ENCODE assay signal across 35 cellular contexts in genomic region chr13:92313382-92313781, GRCh38.
"Had no signal": no experiment of that assay in that cellular context is flagged by ENCODE, and none has a peak within 500 bp of the region (broad histone marks: within the 10 kb centered on the region; RNA-seq: fewer than 3 reads in every experiment).

No MANE protein-coding gene starts in this region.

- ATAC-seq: activated T-cell treated with anti-CD3 and anti-CD28 coated beads, Interleukin-2, amount 50 U/mL, for 72 hours; activated T-helper 17 cell treated with anti-CD3 and anti-CD28 coated beads, Interleukin-2, amount 50 U/mL, for 72 hours; PC-3; Right ventricle myocardium inferior had no signal

- FAIRE-seq: bronchial epithelial cell had no signal

- H3K36me3 ChIP-seq: adrenal gland, Peyer's patch had no signal

- H3K27ac ChIP-seq: adrenal gland, Peyer's patch, RWPE1, VCaP had no signal

- H3K9me3 ChIP-seq: adrenal gland, Peyer's patch had no signal

- H3K4me1 ChIP-seq: adrenal gland, Peyer's patch had no signal

- H3K27me3 ChIP-seq: adrenal gland, Peyer's patch had no signal

- H3K4me3 ChIP-seq: adrenal gland, Peyer's patch had no signal

- DNase-seq: activated B cell treated with CpG ODN at 0.5 μM for 24 hours; activated CD4-positive, alpha-beta memory T cell treated with anti-CD3 and anti-CD28 coated beads for 36 hours; activated CD4-positive, alpha-beta T cell treated with anti-CD3 and anti-CD28 coated beads for 4 hours; activated CD4-positive, alpha-beta T cell treated with anti-CD3 and anti-CD28 coated beads, Interleukin-2, amount 50 U/mL, for 1 hour; activated CD4-positive, CD25-positive, alpha-beta regulatory T cell treated with anti-CD3 and anti-CD28 coated beads, Interleukin-2, amount 50 U/mL, for 72 hours; activated effector memory CD4-positive, alpha-beta T cell treated with anti-CD3 and anti-CD28 coated beads, Interleukin-2, amount 50 U/mL, for 16 hours; activated naive CD4-positive, alpha-beta T cell; activated T-cell treated with anti-CD3 and anti-CD28 coated beads, Interleukin-2, amount 50 U/mL, for 1 hour; activated T-cell treated with anti-CD3 and anti-CD28 coated beads, Interleukin-2, amount 50 U/mL, for 72 hours; adrenal gland; caudate nucleus; cerebellar nuclear complex; NCI-H1092 treated with DMSO at 0.1 percent for 48 hours; NCI-H1417; NCI-H146; NCI-H187 treated with DMSO at 0.1 percent for 48 hours; NCI-H2081; NCI-H2171 treated with DMSO at 0.1 percent for 48 hours; NCI-H2227 treated with DMSO at 0.1 percent for 48 hours; NCI-H446; NCI-H510A treated with DMSO at 0.1 percent for 48 hours; NCI-H526 treated with DMSO at 0.1 percent for 48 hours; NCI-H774; PC-3; Peyer's patch; SIG-M5; SW 1271; T-helper 1 cell; T-helper 2 cell; T-helper 9 cell had no signal
